7 cellular contexts compared by ENCODE assay signal in the genomic region with DNA sequence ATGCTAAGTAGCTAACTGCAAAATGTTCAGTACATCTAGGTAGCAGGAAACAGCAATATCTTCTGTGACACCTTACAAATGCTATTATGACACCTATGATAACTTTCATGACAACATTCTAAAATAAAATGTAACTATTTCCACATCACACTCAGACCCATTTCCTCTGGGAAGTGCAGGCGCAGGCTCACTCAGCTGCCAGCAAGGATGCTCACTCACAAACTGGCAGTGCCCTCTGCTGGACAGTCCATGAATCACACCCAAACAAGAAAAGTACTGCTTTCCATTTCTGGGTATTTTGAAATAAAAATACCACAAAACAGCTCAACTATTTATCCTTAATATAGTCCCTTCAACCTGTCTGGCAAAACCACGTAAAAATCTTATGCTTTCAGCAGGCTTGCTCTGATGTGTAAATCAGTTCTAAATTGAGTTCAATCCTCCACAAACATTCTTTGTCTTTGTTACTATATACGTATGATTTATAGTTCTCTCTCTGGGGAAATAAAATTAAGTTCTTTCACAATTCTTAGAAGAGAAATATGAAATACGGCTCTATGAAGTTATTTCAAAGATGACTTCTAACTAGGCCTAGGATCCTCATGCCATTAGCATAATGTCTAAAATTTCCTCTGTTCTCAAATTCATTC.
DNase-seq lines count a peak whose midpoint lies in the region; ATAC-seq and TF ChIP-seq lines count a peak whose summit lies in the region.

No MANE protein-coding gene starts in this region.

- TF ChIP-seq CTCF in GM12874 (IDR thresholded peaks at IDR 0.05; ENCODE audit: insufficient read depth, low read depth, low read length) (peak; percentile 83), endodermal cell (conservative IDR thresholded peaks at IDR 0.05) (peak; percentile 95)

- no peak overlapping the region for H3K4me3 Mint-ChIP-seq in endodermal cell

- H3K27ac Mint-ChIP-seq in endodermal cell = no peak overlapping the region

- no peaks in the 10 kb centered on the region for H3K27me3 Mint-ChIP-seq in endodermal cell (ENCODE audit: insufficient read depth)

- no peak overlapping the region for H3K4me3 ChIP-seq in endodermal cell (ENCODE audit: low read length)

- no peak overlapping the region for H3K27ac ChIP-seq in endodermal cell (ENCODE audit: low read depth, low read length)

- H3K36me3 ChIP-seq in endodermal cell (ENCODE audit: control insufficient read depth, insufficient read depth, low read length) = peaks cover 7% of the 10 kb centered on the region

- H3K27me3 ChIP-seq in endodermal cell (ENCODE audit: control insufficient read depth, insufficient read depth, low read length, poor library complexity, severe bottlenecking) = no peaks in the 10 kb centered on the region

- peak; percentile 48 for ATAC-seq in HG03159 (IDR thresholded peaks at IDR 0.05; ENCODE audit: unreplicated experiment)

- no peak overlapping the region for H3K9ac ChIP-seq in endodermal cell (ENCODE audit: extremely low read depth, low read length, poor library complexity, severe bottlenecking)

- DNase-seq in NCI-H69 (lab: John Stamatoyannopoulos, UW) (peak; percentile 72), endodermal cell (peak; percentile 94), middle frontal gyrus (ENCODE audit: extremely low spot score, low spot score) (peak; percentile 81)
- peak; percentile 18 to 46 for DNase-seq in activated CD8-positive, alpha-beta memory T cell treated with anti-CD3 and anti-CD28 coated beads for 1 hour (ENCODE audit: extremely low read depth in 1 of 2, low read depth in 1 of 2)
- DNase-seq in stimulated activated CD8-positive, alpha-beta memory T cell treated with anti-CD3 and anti-CD28 coated beads, Interleukin-4, amount 100 ng/mL, for 4 hours (ENCODE audit: low read depth in 2 of 2, low spot score in 1 of 2) = peak; percentile 24 to 47

- no peaks in the 10 kb centered on the region for H3K9me3 Mint-ChIP-seq in endodermal cell

- H3K4me1 ChIP-seq in endodermal cell (ENCODE audit: control insufficient read depth, insufficient read depth, low read length) = no peaks in the 10 kb centered on the region

- WGBS in endodermal cell (ENCODE audit: insufficient coverage in 1 of 2, insufficient read length in 1 of 2), 2 experiments = 26% methylated on average over 3 of the region's 4 CpGs; no CpG with 5 or more reads in 1 of the 2 experiments

- no peaks in the 10 kb centered on the region for H3K9me3 ChIP-seq in endodermal cell (ENCODE audit: control insufficient read depth, low read length)

- peaks cover 48% of the 10 kb centered on the region for H3K4me1 Mint-ChIP-seq in endodermal cell

- H3K36me3 Mint-ChIP-seq in endodermal cell (ENCODE audit: low read depth) = peaks cover 3% of the 10 kb centered on the region

Comparison
In these comparisons a context has a peak if more than half of its experiments do, and no peak if none do; other contexts are left out.
1. DNase-seq: peak in every context shown above with its lines; median percentile 94 in endodermal cell; 81 in middle frontal gyrus; 72 in NCI-H69; 36 in stimulated activated CD8-positive, alpha-beta memory T cell treated with anti-CD3 and anti-CD28 coated beads, Interleukin-4, amount 100 ng/mL, for 4 hours; 32 in activated CD8-positive, alpha-beta memory T cell treated with anti-CD3 and anti-CD28 coated beads for 1 hour.